ENCODE assay signal across 26 cellular contexts in genomic region chr19:287381-287871, GRCh38. TPM values are rescaled to one million over a fixed set of nuclear protein-coding genes. Genes with fewer than 3 reads are reported as not detected.
"Had no signal": no experiment of that assay in that cellular context is flagged by ENCODE, and none has a peak within 500 bp of the region (broad histone marks: within the 10 kb centered on the region; RNA-seq: fewer than 3 reads in every experiment).

No MANE protein-coding gene starts in this region.

- DNase-seq: activated B cell treated with CpG ODN at 0.5 μM for 24 hours; activated CD4-positive, alpha-beta T cell treated with anti-CD3 and anti-CD28 coated beads for 36 hours; activated CD4-positive, alpha-beta T cell treated with anti-CD3 and anti-CD28 coated beads, Interleukin-2, amount 50 U/mL, for 4 hours; activated CD8-positive, alpha-beta memory T cell treated with anti-CD3 and anti-CD28 coated beads, Interleukin-2, amount 50 U/mL, for 48 hours; activated naive CD4-positive, alpha-beta T cell treated with anti-CD3 and anti-CD28 coated beads, Interleukin-2, amount 10 ng/mL, durations not matched to agents 7 days and 5 days; activated naive CD8-positive, alpha-beta T cell treated with anti-CD3 and anti-CD28 coated beads, Interleukin-2, amount 50 U/mL, for 24 hours; activated T-cell treated with anti-CD3 and anti-CD28 coated beads, Interleukin-2, amount 50 U/mL, for 4 hours; foreskin fibroblast; heart right ventricle; kidney glomerular epithelial cell; left ventricle myocardium inferior; right cardiac atrium; stimulated activated CD4-positive, alpha-beta T cell treated with anti-CD3 and anti-CD28 coated beads, Interleukin-1b, Interleukin-23, amount 100 ng/mL, for 48 hours; stimulated activated naive CD8-positive, alpha-beta T cell treated with anti-CD3 and anti-CD28 coated beads, Interleukin-15, amount 100 ng/mL, for 72 hours; T1000; transverse colon had no signal

- H3K36me3 ChIP-seq: cardiac muscle cell, heart right ventricle, left ventricle myocardium inferior, pancreas, suprapubic skin, transverse colon, vagina had no signal

- H3K9me3 ChIP-seq: heart right ventricle, left ventricle myocardium inferior, pancreas, suprapubic skin, transverse colon, vagina had no signal

- H3K27me3 ChIP-seq: pancreas, vagina had no signal

- H3K36me3 Mint-ChIP-seq: activated naive CD4-positive, alpha-beta T cell treated with anti-CD3 and anti-CD28 coated beads, Interleukin-2, amount 10 ng/mL, durations not matched to agents 7 days and 5 days; memory B cell had no signal

- H3K4me3 Mint-ChIP-seq: activated B cell treated with CpG ODN at 0.5 μM for 24 hours; activated CD4-positive, alpha-beta T cell treated with anti-CD3 and anti-CD28 coated beads for 36 hours; activated naive CD4-positive, alpha-beta T cell treated with anti-CD3 and anti-CD28 coated beads, Interleukin-2, amount 10 ng/mL, durations not matched to agents 7 days and 5 days; activated naive CD8-positive, alpha-beta T cell treated with anti-CD3 and anti-CD28 coated beads, Interleukin-2, amount 50 U/mL, for 24 hours; activated T-cell treated with anti-CD3 and anti-CD28 coated beads, Interleukin-2, amount 50 U/mL, for 4 hours; memory B cell; nephron; stimulated activated naive CD8-positive, alpha-beta T cell treated with anti-CD3 and anti-CD28 coated beads, Interleukin-15, amount 100 ng/mL, for 72 hours; T-helper 1 cell treated with Interleukin-12 subunit alpha and Interleukin-12 subunit beta and Interleukin-4 antibody, amounts not matched to agents 30 μg/mL and 1 μg/mL, for 36 hours had no signal

- ATAC-seq: activated CD4-positive, alpha-beta T cell treated with anti-CD3 and anti-CD28 coated beads for 36 hours; activated naive CD8-positive, alpha-beta T cell treated with anti-CD3 and anti-CD28 coated beads, Interleukin-2, amount 50 U/mL, for 24 hours; activated T-cell treated with anti-CD3 and anti-CD28 coated beads, Interleukin-2, amount 50 U/mL, for 4 hours; heart right ventricle; pancreas; right cardiac atrium; stimulated activated naive CD8-positive, alpha-beta T cell treated with anti-CD3 and anti-CD28 coated beads, Interleukin-15, amount 100 ng/mL, for 72 hours had no signal

- H3K4me3 ChIP-seq: cardiac muscle cell, heart right ventricle, left ventricle myocardium inferior, pancreas, suprapubic skin, transverse colon, vagina had no signal

- H3K9me3 Mint-ChIP-seq: activated B cell treated with CpG ODN at 0.5 μM for 24 hours; activated naive CD4-positive, alpha-beta T cell treated with anti-CD3 and anti-CD28 coated beads, Interleukin-2, amount 10 ng/mL, durations not matched to agents 7 days and 5 days; activated naive CD8-positive, alpha-beta T cell treated with anti-CD3 and anti-CD28 coated beads, Interleukin-2, amount 50 U/mL, for 24 hours; activated T-cell treated with anti-CD3 and anti-CD28 coated beads, Interleukin-2, amount 50 U/mL, for 4 hours; activated T-helper 2 cell treated with anti-CD3 and anti-CD28 coated beads, Interferon-gamma antibody, Interleukin-2, Interleukin-4, amounts not matched to agents 10 μg/mL and 5 μg/mL and 100 μg/mL, durations not matched to agents 14 hours and 24 hours and 36 hours; memory B cell; nephron; stimulated activated naive CD8-positive, alpha-beta T cell treated with anti-CD3 and anti-CD28 coated beads, Interleukin-15, amount 100 ng/mL, for 72 hours; T-helper 1 cell treated with Interleukin-12 subunit alpha and Interleukin-12 subunit beta and Interleukin-4 antibody, amounts not matched to agents 30 μg/mL and 1 μg/mL, for 36 hours had no signal

- H3K4me1 Mint-ChIP-seq: memory B cell; nephron; stimulated activated naive CD8-positive, alpha-beta T cell treated with anti-CD3 and anti-CD28 coated beads, Interleukin-15, amount 100 ng/mL, for 72 hours had no signal

- H3K27ac ChIP-seq: cardiac muscle cell, heart right ventricle, left ventricle myocardium inferior, suprapubic skin, transverse colon, vagina had no signal

- H3K27ac Mint-ChIP-seq: activated B cell treated with CpG ODN at 0.5 μM for 24 hours; activated CD4-positive, alpha-beta T cell treated with anti-CD3 and anti-CD28 coated beads for 36 hours; activated naive CD4-positive, alpha-beta T cell treated with anti-CD3 and anti-CD28 coated beads, Interleukin-2, amount 10 ng/mL, durations not matched to agents 7 days and 5 days; activated naive CD8-positive, alpha-beta T cell treated with anti-CD3 and anti-CD28 coated beads, Interleukin-2, amount 50 U/mL, for 24 hours; activated T-helper 2 cell treated with anti-CD3 and anti-CD28 coated beads, Interferon-gamma antibody, Interleukin-2, Interleukin-4, amounts not matched to agents 10 μg/mL and 5 μg/mL and 100 μg/mL, durations not matched to agents 14 hours and 24 hours and 36 hours; memory B cell; nephron; stimulated activated naive CD8-positive, alpha-beta T cell treated with anti-CD3 and anti-CD28 coated beads, Interleukin-15, amount 100 ng/mL, for 72 hours; T-helper 1 cell treated with Interleukin-12 subunit alpha and Interleukin-12 subunit beta and Interleukin-4 antibody, amounts not matched to agents 30 μg/mL and 1 μg/mL, for 36 hours had no signal

RNA-seq across cellular contexts. Expression of gene PLPP2, which starts 3.8 kb away (rescaled TPM):
- total RNA-seq: activated CD8-positive, alpha-beta memory T cell treated with anti-CD3 and anti-CD28 coated beads for 36 hours; activated T-helper 2 cell treated with anti-CD3 and anti-CD28 coated beads, Interferon-gamma antibody, Interleukin-2, Interleukin-4, amounts not matched to agents 10 μg/mL and 5 μg/mL and 100 μg/mL, durations not matched to agents 14 hours and 24 hours and 36 hours; left ventricle myocardium inferior; myocyte had no signal
- polyA plus RNA-seq: cardiac muscle cell had no signal
